ENCODE assay signal across 1 cellular context in genomic region chr1:107474877-107475612, GRCh38.
TF ChIP-seq lines count a peak whose summit lies in the region.

No MANE protein-coding gene starts in this region.

TF ChIP-seq in WTC11, 78 proteins besides CTCF, POLR2A, EP300 and RAD21 (continued from another document):
- TF ChIP-seq HMGXB4 (CRISPR knock-in tag; IDR thresholded peaks at IDR 0.05) (no peak), ZNF423 (CRISPR knock-in tag; IDR thresholded peaks at IDR 0.05) (no peak), AFF4 (CRISPR knock-in tag; IDR thresholded peaks at IDR 0.05; ENCODE audit: borderline replicate concordance) (no peak)
- TF ChIP-seq, protein P1, sequence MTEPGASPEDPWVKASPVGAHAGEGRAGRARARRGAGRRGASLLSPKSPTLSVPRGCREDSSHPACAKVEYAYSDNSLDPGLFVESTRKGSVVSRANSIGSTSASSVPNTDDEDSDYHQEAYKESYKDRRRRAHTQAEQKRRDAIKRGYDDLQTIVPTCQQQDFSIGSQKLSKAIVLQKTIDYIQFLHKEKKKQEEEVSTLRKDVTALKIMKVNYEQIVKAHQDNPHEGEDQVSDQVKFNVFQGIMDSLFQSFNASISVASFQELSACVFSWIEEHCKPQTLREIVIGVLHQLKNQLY (CRISPR knock-in tag; IDR thresholded peaks at IDR 0.05) = no peak
